Comparison of ENCODE assay signal across 14 cellular contexts in genomic region chr14:32327255-32327961, GRCh38.
"Had no signal": no experiment of that assay in that cellular context is flagged by ENCODE, and none has a peak within 500 bp of the region (broad histone marks: within the 10 kb centered on the region; RNA-seq: fewer than 3 reads in every experiment).

No MANE protein-coding gene starts in this region.

- DNase-seq: activated CD4-positive, alpha-beta T cell treated with anti-CD3 and anti-CD28 coated beads, Interleukin-2, amount 50 U/mL, for 4 hours; activated CD8-positive, alpha-beta memory T cell treated with anti-CD3 and anti-CD28 coated beads, Interleukin-2, amount 50 U/mL, for 48 hours; activated naive CD4-positive, alpha-beta T cell treated with anti-CD3 and anti-CD28 coated beads, Interleukin-2, amount 50 U/mL, for 16 hours; left lung; mesenchymal stem cell; SJCRH30; trophoblast cell had no signal

- ATAC-seq: activated CD4-positive, CD25-positive, alpha-beta regulatory T cell treated with anti-CD3 and anti-CD28 coated beads, Interleukin-2, amount 50 U/mL, for 24 hours; left lung had no signal

- H3K27ac ChIP-seq: breast epithelium, esophagus muscularis mucosa, left lung, parathyroid adenoma, right atrium auricular region, SJCRH30 had no signal

- H3K4me3 Mint-ChIP-seq: neural crest cell; T-helper 2 cell treated with Interferon-gamma antibody and Interleukin-4, amounts not matched to agents 5 μg/mL and 100 μg/mL, for 36 hours had no signal

- H3K27me3 ChIP-seq: breast epithelium, esophagus muscularis mucosa, left lung, right atrium auricular region, SJCRH30 had no signal

- H3K27ac Mint-ChIP-seq: T-helper 2 cell treated with Interferon-gamma antibody and Interleukin-4, amounts not matched to agents 5 μg/mL and 100 μg/mL, for 36 hours had no signal

- H3K9me3 Mint-ChIP-seq: neural crest cell; T-helper 2 cell treated with Interferon-gamma antibody and Interleukin-4, amounts not matched to agents 5 μg/mL and 100 μg/mL, for 36 hours had no signal
